Comparison of ENCODE assay signal across 22 cellular contexts in the genomic region with DNA sequence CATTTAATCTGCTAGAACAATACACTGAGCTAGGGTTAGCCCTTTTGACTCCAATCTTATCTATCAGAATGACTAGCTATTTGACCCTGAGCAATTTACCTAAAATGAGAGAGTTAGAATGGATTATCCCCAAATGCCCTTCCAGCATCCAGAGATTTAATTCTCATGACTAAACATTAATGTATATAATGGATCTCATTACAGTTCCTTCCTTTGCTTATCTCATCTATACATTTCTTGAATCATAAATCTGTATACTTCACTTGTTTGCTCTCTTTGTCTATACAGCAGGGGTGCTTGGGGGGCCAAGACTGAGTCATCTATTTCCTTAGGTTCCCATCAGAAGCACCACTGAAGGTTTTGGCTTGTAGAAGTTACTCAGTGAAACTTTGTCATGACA.
DNase-seq lines count a peak whose midpoint lies in the region; ATAC-seq, FAIRE-seq and TF ChIP-seq lines count a peak whose summit lies in the region.
"Had no signal": no experiment of that assay in that cellular context is flagged by ENCODE, and none has a peak within 500 bp of the region (broad histone marks: within the 10 kb centered on the region; RNA-seq: fewer than 3 reads in every experiment).

No MANE protein-coding gene starts in this region.

- H2BK120ac ChIP-seq in IMR-90 (ENCODE audit: low read depth, low read length): no peak overlapping the region

- no peak overlapping the region for H3K56ac ChIP-seq in IMR-90 (ENCODE audit: extremely low read depth, insufficient read depth, low read length)

- dilution Hi-C loops in IMR-90 (cut with HindIII; ENCODE audit: low sequenced_read_pairs, unreplicated experiment): no loop called here

- in situ Hi-C loops in HepG2 (cut with HindIII; ENCODE audit: extremely low pct_ligation_motif_present, low pct_unique_long_range_greater_than_20kb) (no loop called here), IMR-90 (cut with MboI; ENCODE audit: low sequenced_read_pairs) (no loop called here)

- POLR2A ChIA-PET in HepG2 (lab: Yijun Ruan, JAX) (no interaction called here), IMR-90 (lab: Charles Lee; ENCODE audit: unreplicated experiment) (no interaction called here)

- no peak overlapping the region for H3K23ac ChIP-seq in IMR-90 (ENCODE audit: low read depth, low read length)

- H3K9ac ChIP-seq in HepG2 (ENCODE audit: insufficient read depth, low read depth, low read length): no peak overlapping the region
- no peak overlapping the region for H3K9ac ChIP-seq in IMR-90 (ENCODE audit: low read depth, low read length)
- H3K9ac ChIP-seq: BLaER1 treated with 17β-estradiol and CSF1 and Interleukin-3, amounts not matched to agents 10 nM and 100 nM; GM23248 had no signal

- intact Hi-C loops in HepG2 (cut with micrococcal nuclease; ENCODE audit: unreplicated experiment): no loop called here
- intact Hi-C loops in right lobe of liver (cut with DNase I): no loop called here
- intact Hi-C loops in IMR-90 (cut with micrococcal nuclease): no loop called here
- intact Hi-C loops in head of caudate nucleus (cut with DNase I): no loop called here

- H3K4me3 ChIP-seq in HepG2 (replicated peaks in 1 of 3; ENCODE audit: insufficient read depth in 1 of 3, low read depth in 2 of 3, low read length in 3 of 3) (no peak overlapping the region), right lobe of liver (no peak overlapping the region), IMR-90 (ENCODE audit: insufficient read depth, low read depth, low read length) (no peak overlapping the region), RWPE2 (ENCODE audit: severe bottlenecking) (no peak overlapping the region), urinary bladder (ENCODE audit: low read depth, low read length) (no peak overlapping the region)
- H3K4me3 ChIP-seq: BLaER1 treated with 17β-estradiol and CSF1 and Interleukin-3, amounts not matched to agents 10 nM and 100 nM; GM12878; GM23248 had no signal

- no peaks in the 10 kb centered on the region for H3K9me3 ChIP-seq in HepG2 (ENCODE audit: low read length)
- H3K9me3 ChIP-seq in right lobe of liver: no peaks in the 10 kb centered on the region
- H3K9me3 ChIP-seq in IMR-90 (ENCODE audit: control insufficient read depth, insufficient read depth, low read length): peaks cover 3% of the 10 kb centered on the region; the same call in 1 of the 2 replicates
- no peaks in the 10 kb centered on the region for H3K9me3 ChIP-seq in RWPE2 (ENCODE audit: severe bottlenecking)
- H3K9me3 ChIP-seq: BLaER1 treated with 17β-estradiol and CSF1 and Interleukin-3, amounts not matched to agents 10 nM and 100 nM had no signal

- TF ChIP-seq CTCF in HepG2 (CRISPR knock-in tag; IDR thresholded peaks at IDR 0.05) (no peak), right lobe of liver (IDR thresholded peaks at IDR 0.05) (no peak), IMR-90 (conservative IDR thresholded peaks at IDR 0.05; ENCODE audit: low read depth, low read length) (no peak), RWPE2 (IDR thresholded peaks at IDR 0.05; ENCODE audit: poor library complexity, severe bottlenecking) (no peak)

- no peak overlapping the region for H3K14ac ChIP-seq in IMR-90 (replicated peaks; ENCODE audit: low read depth, low read length)

- TF ChIP-seq EP300 in HepG2 (IDR thresholded peaks at IDR 0.05; ENCODE audit: low read depth in 2 of 2, low read length in 2 of 2): no peak
- TF ChIP-seq EP300 in HepG2 (CRISPR knock-in tag; IDR thresholded peaks at IDR 0.05; ENCODE audit: borderline replicate concordance): no peak

- no peaks in the 10 kb centered on the region for H3K79me2 ChIP-seq in HepG2 (ENCODE audit: insufficient read depth, low read length)

- TF ChIP-seq POLR2A in HepG2 (IDR thresholded peaks at IDR 0.05; ENCODE audit: insufficient read depth in 1 of 2, low read depth in 2 of 2, low read length in 2 of 2): no peak
- TF ChIP-seq POLR2A in right lobe of liver (IDR thresholded peaks at IDR 0.05): no peak
- no peak for TF ChIP-seq POLR2A in IMR-90 (IDR thresholded peaks at IDR 0.05; ENCODE audit: low read depth, low read length)

- no peak overlapping the region for H2BK20ac ChIP-seq in IMR-90 (ENCODE audit: low read depth, low read length)

- H3K27ac ChIP-seq in HepG2 (ENCODE audit: extremely low read length, insufficient read depth, low read length) (no peak overlapping the region), right lobe of liver (no peak overlapping the region), IMR-90 (ENCODE audit: insufficient read depth, low read length) (no peak overlapping the region), RWPE2 (ENCODE audit: poor library complexity, severe bottlenecking) (peak overlapping the region; percentile 18), urinary bladder (ENCODE audit: low read depth) (peak overlapping the region; percentile 5), substantia nigra (ENCODE audit: low read depth, low read length, poor library complexity, severe bottlenecking) (no peak overlapping the region)
- H3K27ac ChIP-seq: BLaER1 treated with 17β-estradiol and CSF1 and Interleukin-3, amounts not matched to agents 10 nM and 100 nM; GM23248 had no signal

- H2AK5ac ChIP-seq in IMR-90 (ENCODE audit: low read depth, low read length): no peak overlapping the region

- no TSS peak for BruUV-seq in HepG2 (replicated peaks; lab: Mats Ljungman, UMichigan)
- no TSS peak for BruUV-seq in IMR-90 (replicated peaks; lab: Mats Ljungman, UMichigan)

- TF ChIP-seq RAD21 in HepG2 (CRISPR knock-in tag; IDR thresholded peaks at IDR 0.05) (no peak), IMR-90 (IDR thresholded peaks at IDR 0.05; ENCODE audit: low read length) (no peak)

- no peak overlapping the region for H3K4ac ChIP-seq in IMR-90 (ENCODE audit: low read depth, low read length)

- no peak for ATAC-seq in HepG2
- ATAC-seq in right lobe of liver: no peak
- ATAC-seq in IMR-90 (ENCODE audit: low read depth): no peak
- peak; percentile 52; the same call in 1 of the 3 replicates for ATAC-seq in RWPE2 (ENCODE audit: low read depth)
- ATAC-seq: GM12878, HCT116 had no signal

- H2AFZ ChIP-seq in HepG2 (ENCODE audit: low read length): no peak overlapping the region
- no peak overlapping the region for H2AFZ ChIP-seq in IMR-90 (replicated peaks; ENCODE audit: low read length, poor library complexity)
- H2AFZ ChIP-seq: GM23248 had no signal

- no peak overlapping the region for H2BK15ac ChIP-seq in IMR-90 (ENCODE audit: low read depth, low read length)

- no peaks in the 10 kb centered on the region for H3K79me1 ChIP-seq in IMR-90 (ENCODE audit: low read depth in 1 of 2, low read length in 2 of 2)

- H3K27me3 ChIP-seq in HepG2 (ENCODE audit: control insufficient read depth in 1 of 2, insufficient read depth in 2 of 2, low read length in 2 of 2) (no peaks in the 10 kb centered on the region), right lobe of liver (no peaks in the 10 kb centered on the region), IMR-90 (ENCODE audit: control insufficient read depth, insufficient read depth, low read length) (no peaks in the 10 kb centered on the region), RWPE2 (ENCODE audit: insufficient read depth, poor library complexity, severe bottlenecking) (no peaks in the 10 kb centered on the region)
- H3K27me3 ChIP-seq: BLaER1 treated with 17β-estradiol and CSF1 and Interleukin-3, amounts not matched to agents 10 nM and 100 nM had no signal

- H2AK9ac ChIP-seq in IMR-90 (replicated peaks; ENCODE audit: low read depth, low read length, poor library complexity): no peak overlapping the region

- FAIRE-seq in HepG2 (lab: Jason Lieb, UNC): no peak
- FAIRE-seq: D721Med, GM12878, GM19239 had no signal

- no peak overlapping the region for H2BK5ac ChIP-seq in IMR-90 (ENCODE audit: low read depth, low read length, poor library complexity, severe bottlenecking)

- H4K20me1 ChIP-seq in HepG2 (ENCODE audit: insufficient read depth, low read length) (no peaks in the 10 kb centered on the region), IMR-90 (ENCODE audit: insufficient read depth, low read length) (no peaks in the 10 kb centered on the region)
- H4K20me1 ChIP-seq: BLaER1 treated with 17β-estradiol and CSF1 and Interleukin-3, amounts not matched to agents 10 nM and 100 nM had no signal

- no peak overlapping the region for H4K8ac ChIP-seq in IMR-90 (ENCODE audit: low read depth in 2 of 2, low read length in 2 of 2)

- no peak for DNase-seq in HepG2 (ENCODE audit: low spot score)
- DNase-seq in right lobe of liver: no peak
- DNase-seq in IMR-90: no peak
- DNase-seq in RWPE2 (ENCODE audit: low spot score): no peak
- DNase-seq in head of caudate nucleus: no peak
- no peak for DNase-seq in dermis blood vessel endothelial cell
- no peak for DNase-seq in substantia nigra (lab: John Stamatoyannopoulos, UW)
- DNase-seq: 8988T; CD4-positive, alpha-beta T cell; CD8-positive, alpha-beta memory T cell; DMS 273 treated with DMSO at 0.1 percent for 48 hours; DMS79; EL; GDM1; GM23248; H9 had no signal

- H4K5ac ChIP-seq in IMR-90 (ENCODE audit: low read depth, low read length): no peak overlapping the region

- CTCF ChIA-PET in HepG2 (lab: Yijun Ruan, JAX; ENCODE audit: low intra/inter-chr PET ratio, low total read pairs) (no interaction called here), IMR-90 (lab: Yijun Ruan, JAX) (no interaction called here)

- no peaks in the 10 kb centered on the region for H3K9me1 ChIP-seq in IMR-90 (ENCODE audit: insufficient read depth, low read length)

- no peaks in the 10 kb centered on the region for H3K4me1 ChIP-seq in HepG2 (ENCODE audit: insufficient read depth, low read length)
- H3K4me1 ChIP-seq in right lobe of liver: no peaks in the 10 kb centered on the region
- H3K4me1 ChIP-seq in IMR-90 (ENCODE audit: control insufficient read depth, insufficient read depth, low read length): no peaks in the 10 kb centered on the region
- peaks cover 10% of the 10 kb centered on the region for H3K4me1 ChIP-seq in RWPE2 (ENCODE audit: insufficient read depth, poor library complexity, severe bottlenecking)
- no peaks in the 10 kb centered on the region for H3K4me1 ChIP-seq in urinary bladder (ENCODE audit: insufficient read depth)
- H3K4me1 ChIP-seq: BLaER1 treated with 17β-estradiol and CSF1 and Interleukin-3, amounts not matched to agents 10 nM and 100 nM had no signal

- no peak overlapping the region for H3K18ac ChIP-seq in IMR-90 (ENCODE audit: low read depth, low read length)

- H3K36me3 ChIP-seq in HepG2 (replicated peaks in 1 of 2; ENCODE audit: control insufficient read depth in 1 of 2, insufficient read depth in 2 of 2, low read length in 2 of 2) (no peaks in the 10 kb centered on the region), right lobe of liver (no peaks in the 10 kb centered on the region), IMR-90 (ENCODE audit: control insufficient read depth, insufficient read depth, low read length) (no peaks in the 10 kb centered on the region), RWPE2 (ENCODE audit: low read depth) (no peaks in the 10 kb centered on the region), urinary bladder (ENCODE audit: insufficient read depth) (no peaks in the 10 kb centered on the region)
- H3K36me3 ChIP-seq: BLaER1 treated with 17β-estradiol and CSF1 and Interleukin-3, amounts not matched to agents 10 nM and 100 nM had no signal

- no peak overlapping the region for H4K91ac ChIP-seq in IMR-90 (ENCODE audit: insufficient read depth, low read depth, low read length)

- H3K4me2 ChIP-seq in HepG2 (ENCODE audit: low read depth, low read length): no peak overlapping the region
- no peak overlapping the region for H3K4me2 ChIP-seq in IMR-90 (ENCODE audit: low read depth, low read length)
- H3K4me2 ChIP-seq: BLaER1 treated with 17β-estradiol and CSF1 and Interleukin-3, amounts not matched to agents 10 nM and 100 nM had no signal

Comparison
In these comparisons a context has a peak if more than half of its experiments do, and no peak if none do; other contexts are left out.
1. H3K27ac ChIP-seq: peak in RWPE2 (single experiment) and urinary bladder (single experiment); none in HepG2 (single experiment), right lobe of liver (0 of 3), IMR-90 (single experiment) and substantia nigra (single experiment).